In genomic region chr3:58660998-58661397, GRCh38 we compare ENCODE assay signal across 34 cellular contexts. TPM values are rescaled to one million over a fixed set of nuclear protein-coding genes. Genes with fewer than 3 reads are reported as not detected.
"Had no signal": no experiment of that assay in that cellular context is flagged by ENCODE, and none has a peak within 500 bp of the region (broad histone marks: within the 10 kb centered on the region; RNA-seq: fewer than 3 reads in every experiment).

No MANE protein-coding gene starts in this region.

- H3K4me3 ChIP-seq: dorsolateral prefrontal cortex, gastroesophageal sphincter, heart right ventricle, lung, prostate gland, right atrium auricular region, sigmoid colon, thoracic aorta, tibial nerve, upper lobe of right lung, uterus had no signal

- H3K9me3 ChIP-seq: gastroesophageal sphincter, heart right ventricle, neutrophil, prostate gland, right atrium auricular region, sigmoid colon, thoracic aorta, upper lobe of right lung, uterus had no signal

- DNase-seq: caudate nucleus; cerebellar nuclear complex; dorsolateral prefrontal cortex; effector CD8-positive, alpha-beta T cell; endodermal cell; foreskin keratinocyte; glutamatergic neuron; heart right ventricle; hippocampal formation; kidney glomerular epithelial cell; naive B cell; stimulated activated CD4-positive, alpha-beta T cell treated with anti-CD3 and anti-CD28 coated beads, Interleukin-4, amount 100 ng/mL, for 4 hours; stimulated activated naive CD8-positive, alpha-beta T cell treated with anti-CD3 and anti-CD28 coated beads, Interleukin-15, Interleukin-2, amounts not matched to agents 100 U/mL and 50 U/mL, for 24 hours; substantia nigra; upper lobe of right lung; uterus had no signal

- H3K27me3 ChIP-seq: neutrophil, right atrium auricular region, sigmoid colon, tibial nerve, upper lobe of right lung, uterus had no signal

- FAIRE-seq: islet of Langerhans had no signal

- H3K4me1 ChIP-seq: foreskin keratinocyte, gastroesophageal sphincter, heart right ventricle, prostate gland, right atrium auricular region, sigmoid colon, tibial nerve, upper lobe of right lung, uterus had no signal

- H3K36me3 ChIP-seq: gastroesophageal sphincter, heart right ventricle, neutrophil, prostate gland, right atrium auricular region, sigmoid colon, thoracic aorta, tibial nerve, upper lobe of right lung, uterus had no signal

- ATAC-seq: esophagus mucosa; foreskin keratinocyte; gastroesophageal sphincter; heart right ventricle; stimulated activated memory B cell treated with anti-CD40 and anti-IgM and Interleukin-4, amounts not matched to agents 10 μg/mL and 1 μg/mL and 100 μg/mL, for 72 hours; stimulated activated naive CD8-positive, alpha-beta T cell treated with anti-CD3 and anti-CD28 coated beads, Interleukin-15, Interleukin-2, amounts not matched to agents 100 U/mL and 50 U/mL, for 24 hours; upper lobe of right lung had no signal

- H3K27ac ChIP-seq: dorsolateral prefrontal cortex, epithelial cell of prostate, foreskin keratinocyte, gastroesophageal sphincter, heart right ventricle, neutrophil, prostate gland, right atrium auricular region, sigmoid colon, thoracic aorta, tibial nerve, upper lobe of right lung, uterus had no signal

RNA-seq across cellular contexts. Expression of gene FAM3D, which starts 5.6 kb away (rescaled TPM):
- total RNA-seq: endodermal cell, fibroblast of lung, foreskin keratinocyte, heart right ventricle, liver, mononuclear cell, osteocyte, right atrium auricular region, skeletal muscle tissue, thoracic aorta, tibial nerve had no signal
- polyA plus RNA-seq: fibroblast of lung, foreskin keratinocyte, neural cell had no signal
